In the genomic region with DNA sequence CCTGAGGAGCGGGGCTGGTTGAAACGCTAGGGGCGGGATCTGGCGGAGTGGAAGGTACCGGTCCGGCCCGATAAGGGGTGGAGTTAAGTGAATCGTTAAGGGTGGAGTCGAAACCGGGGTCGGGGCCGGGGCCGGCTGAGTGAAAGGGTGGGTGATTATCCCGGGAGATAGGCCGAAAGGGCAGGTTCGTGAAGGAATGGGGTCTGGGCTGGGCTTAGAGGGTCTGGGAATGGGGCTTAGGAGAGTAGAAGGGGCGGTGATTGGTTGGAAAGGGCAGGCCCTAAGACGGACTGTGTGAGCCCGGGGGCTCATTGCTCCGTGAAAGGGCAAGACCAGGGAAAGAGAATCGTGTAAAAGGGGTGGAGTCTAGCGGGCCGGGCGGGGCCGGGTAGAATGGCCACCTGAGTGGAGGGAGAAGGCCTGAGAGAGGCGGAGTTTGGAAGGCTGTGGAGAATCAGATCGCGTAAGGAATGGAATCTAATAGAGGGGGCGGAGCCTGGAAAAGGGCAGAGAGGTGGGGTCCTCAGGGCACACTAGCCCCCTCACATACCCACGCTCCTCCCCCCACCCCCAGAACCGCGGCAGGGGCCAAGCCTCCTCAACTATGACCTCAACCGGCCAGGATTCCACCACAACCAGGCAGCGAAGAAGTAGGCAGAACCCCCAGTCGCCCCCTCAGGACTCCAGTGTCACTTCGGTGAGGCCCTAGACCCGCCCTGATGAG, we compare ENCODE assay signal across 1 cellular context.
A peak's percentile ranks its signal among the peaks of the same experiment; 100 is the strongest.
TF ChIP-seq lines count a peak whose summit lies in the region.

No MANE protein-coding gene starts in this region.

TF ChIP-seq in K562, 482 proteins besides CTCF, POLR2A, EP300 and RAD21 (continued from another document and continues in another):
- TF ChIP-seq, protein P1, sequence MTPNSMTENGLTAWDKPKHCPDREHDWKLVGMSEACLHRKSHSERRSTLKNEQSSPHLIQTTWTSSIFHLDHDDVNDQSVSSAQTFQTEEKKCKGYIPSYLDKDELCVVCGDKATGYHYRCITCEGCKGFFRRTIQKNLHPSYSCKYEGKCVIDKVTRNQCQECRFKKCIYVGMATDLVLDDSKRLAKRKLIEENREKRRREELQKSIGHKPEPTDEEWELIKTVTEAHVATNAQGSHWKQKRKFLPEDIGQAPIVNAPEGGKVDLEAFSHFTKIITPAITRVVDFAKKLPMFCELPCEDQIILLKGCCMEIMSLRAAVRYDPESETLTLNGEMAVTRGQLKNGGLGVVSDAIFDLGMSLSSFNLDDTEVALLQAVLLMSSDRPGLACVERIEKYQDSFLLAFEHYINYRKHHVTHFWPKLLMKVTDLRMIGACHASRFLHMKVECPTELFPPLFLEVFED (CRISPR knock-in tag; conservative IDR thresholded peaks at IDR 0.05): peak; percentile 94
- TF ChIP-seq CC2D1A (IDR thresholded peaks at IDR 0.05) (0 out of 2 replicates have a peak, but pooled peaks have one; percentile 55), ATF7 (IDR thresholded peaks at IDR 0.05) (peak; percentile 6; the same call in 1 of the 2 replicates), ILK (tag; IDR thresholded peaks at IDR 0.05; ENCODE audit: borderline replicate concordance, low read depth) (no peak), EZH2 (IDR thresholded peaks at IDR 0.05; ENCODE audit: borderline replicate concordance, low read depth, low read length) (no peak), CAMTA2 (CRISPR knock-in tag; conservative IDR thresholded peaks at IDR 0.05) (no peak), HDGF (IDR thresholded peaks at IDR 0.05) (no peak; the same call in 1 of the 2 replicates), KDM4B (IDR thresholded peaks at IDR 0.05; ENCODE audit: borderline replicate concordance in 2 of 2, low read depth in 1 of 2) (no peak), MTA1 (IDR thresholded peaks at IDR 0.05; ENCODE audit: borderline replicate concordance) (peak; percentile 40; the same call in 1 of the 2 replicates), VEZF1 (CRISPR knock-in tag; IDR thresholded peaks at IDR 0.05) (peak; percentile 26), SP2 (IDR thresholded peaks at IDR 0.05; ENCODE audit: extremely low read depth, low read depth, low read length, poor library complexity, severe bottlenecking) (no peak), HLTF (IDR thresholded peaks at IDR 0.05) (0 out of 2 replicates have a peak, but pooled peaks have one; percentile 83), FOXK2 (conservative IDR thresholded peaks at IDR 0.05 in 1 of 2, IDR thresholded peaks at IDR 0.05 in 1 of 2; ENCODE audit: low read depth in 2 of 2) (no peak), MLLT1 (IDR thresholded peaks at IDR 0.05) (peak in 1 of 2 experiments; percentile 55; a peak in 1 of 4 replicates), GABPB1 (CRISPR knock-in tag; IDR thresholded peaks at IDR 0.05) (no peak; the same call in 1 of the 2 replicates), PML (IDR thresholded peaks at IDR 0.05; ENCODE audit: low read length) (0 out of 2 replicates have a peak, but pooled peaks have one; percentile 51), DACH1 (IDR thresholded peaks at IDR 0.05; ENCODE audit: partially characterized antibody) (no peak), SMAD2 (IDR thresholded peaks at IDR 0.05; ENCODE audit: low read depth, low read length) (no peak), ZNF609 (CRISPR knock-in tag; IDR thresholded peaks at IDR 0.05; ENCODE audit: borderline replicate concordance) (no peak), ARID1B (IDR thresholded peaks at IDR 0.05) (peak; percentile 72), TAF15 (IDR thresholded peaks at IDR 0.05; ENCODE audit: low read depth, low read length) (no peak), CCNT2 (IDR thresholded peaks at IDR 0.05; ENCODE audit: borderline replicate concordance, extremely low read depth, insufficient read length, low read depth, low read length) (no peak), BDP1 (IDR thresholded peaks at IDR 0.05; ENCODE audit: insufficient read depth, insufficient read length) (no peak), SUPT5H (IDR thresholded peaks at IDR 0.05) (peak; percentile 96), CHD2 (IDR thresholded peaks at IDR 0.05; ENCODE audit: low read depth, low read length) (no peak)
- TF ChIP-seq, protein P2, sequence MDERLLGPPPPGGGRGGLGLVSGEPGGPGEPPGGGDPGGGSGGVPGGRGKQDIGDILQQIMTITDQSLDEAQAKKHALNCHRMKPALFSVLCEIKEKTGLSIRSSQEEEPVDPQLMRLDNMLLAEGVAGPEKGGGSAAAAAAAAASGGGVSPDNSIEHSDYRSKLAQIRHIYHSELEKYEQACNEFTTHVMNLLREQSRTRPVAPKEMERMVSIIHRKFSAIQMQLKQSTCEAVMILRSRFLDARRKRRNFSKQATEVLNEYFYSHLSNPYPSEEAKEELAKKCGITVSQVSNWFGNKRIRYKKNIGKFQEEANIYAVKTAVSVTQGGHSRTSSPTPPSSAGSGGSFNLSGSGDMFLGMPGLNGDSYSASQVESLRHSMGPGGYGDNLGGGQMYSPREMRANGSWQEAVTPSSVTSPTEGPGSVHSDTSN (CRISPR knock-in tag; IDR thresholded peaks at IDR 0.05; ENCODE audit: low read depth): no peak
- TF ChIP-seq, protein P2 (tag; conservative IDR thresholded peaks at IDR 0.05; ENCODE audit: low read depth): no peak
- TF ChIP-seq, protein P3, sequence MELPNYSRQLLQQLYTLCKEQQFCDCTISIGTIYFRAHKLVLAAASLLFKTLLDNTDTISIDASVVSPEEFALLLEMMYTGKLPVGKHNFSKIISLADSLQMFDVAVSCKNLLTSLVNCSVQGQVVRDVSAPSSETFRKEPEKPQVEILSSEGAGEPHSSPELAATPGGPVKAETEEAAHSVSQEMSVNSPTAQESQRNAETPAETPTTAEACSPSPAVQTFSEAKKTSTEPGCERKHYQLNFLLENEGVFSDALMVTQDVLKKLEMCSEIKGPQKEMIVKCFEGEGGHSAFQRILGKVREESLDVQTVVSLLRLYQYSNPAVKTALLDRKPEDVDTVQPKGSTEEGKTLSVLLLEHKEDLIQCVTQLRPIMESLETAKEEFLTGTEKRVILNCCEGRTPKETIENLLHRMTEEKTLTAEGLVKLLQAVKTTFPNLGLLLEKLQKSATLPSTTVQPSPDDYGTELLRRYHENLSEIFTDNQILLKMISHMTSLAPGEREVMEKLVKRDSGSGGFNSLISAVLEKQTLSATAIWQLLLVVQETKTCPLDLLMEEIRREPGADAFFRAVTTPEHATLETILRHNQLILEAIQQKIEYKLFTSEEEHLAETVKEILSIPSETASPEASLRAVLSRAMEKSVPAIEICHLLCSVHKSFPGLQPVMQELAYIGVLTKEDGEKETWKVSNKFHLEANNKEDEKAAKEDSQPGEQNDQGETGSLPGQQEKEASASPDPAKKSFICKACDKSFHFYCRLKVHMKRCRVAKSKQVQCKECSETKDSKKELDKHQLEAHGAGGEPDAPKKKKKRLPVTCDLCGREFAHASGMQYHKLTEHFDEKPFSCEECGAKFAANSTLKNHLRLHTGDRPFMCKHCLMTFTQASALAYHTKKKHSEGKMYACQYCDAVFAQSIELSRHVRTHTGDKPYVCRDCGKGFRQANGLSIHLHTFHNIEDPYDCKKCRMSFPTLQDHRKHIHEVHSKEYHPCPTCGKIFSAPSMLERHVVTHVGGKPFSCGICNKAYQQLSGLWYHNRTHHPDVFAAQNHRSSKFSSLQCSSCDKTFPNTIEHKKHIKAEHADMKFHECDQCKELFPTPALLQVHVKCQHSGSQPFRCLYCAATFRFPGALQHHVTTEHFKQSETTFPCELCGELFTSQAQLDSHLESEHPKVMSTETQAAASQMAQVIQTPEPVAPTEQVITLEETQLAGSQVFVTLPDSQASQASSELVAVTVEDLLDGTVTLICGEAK (IDR thresholded peaks at IDR 0.05): no peak
- TF ChIP-seq, protein P3 (CRISPR knock-in tag; IDR thresholded peaks at IDR 0.05): no peak
